Comparison of ENCODE assay signal across 16 cellular contexts in the genomic region with DNA sequence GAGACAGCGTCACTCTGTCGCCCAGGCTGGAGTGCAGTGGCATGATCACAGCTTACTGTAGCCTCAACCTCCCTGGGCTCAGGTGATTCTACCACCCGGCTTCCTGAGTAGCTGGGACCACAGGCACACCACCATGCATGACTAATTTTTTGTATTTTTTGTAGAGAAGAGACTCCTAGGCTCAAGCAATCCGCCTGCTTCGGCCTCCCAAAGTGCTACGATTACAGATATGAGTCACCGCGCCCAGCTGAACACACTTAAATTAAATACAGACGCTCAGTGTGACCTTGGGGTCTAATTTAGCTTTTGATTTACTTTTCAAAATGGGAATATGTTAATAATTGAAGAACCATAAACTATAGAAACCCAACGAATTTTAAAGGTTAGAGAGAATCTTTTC.
DNase-seq lines count a peak whose midpoint lies in the region; FAIRE-seq and TF ChIP-seq lines count a peak whose summit lies in the region.
"Had no signal": no experiment of that assay in that cellular context is flagged by ENCODE, and none has a peak within 500 bp of the region (broad histone marks: within the 10 kb centered on the region; RNA-seq: fewer than 3 reads in every experiment).

No MANE protein-coding gene starts in this region.

- in situ Hi-C loops in astrocyte of the spinal cord (cut with HindIII; ENCODE audit: low sequenced_read_pairs) = no loop called here

- no peak for TF ChIP-seq POLR2A in H54 (IDR thresholded peaks at IDR 0.05; ENCODE audit: low read depth, low read length)

- TF ChIP-seq CTCF in HFF-Myc (IDR thresholded peaks at IDR 0.05; ENCODE audit: low read depth, low read length, missing control alignments) (no peak), astrocyte of the spinal cord (IDR thresholded peaks at IDR 0.05; ENCODE audit: low read depth, low read length) (no peak)

- DNase-seq in HFF-Myc (ENCODE audit: extremely low read depth, low read depth) (peak; percentile 52), astrocyte of the spinal cord (ENCODE audit: low read depth, low spot score) (peak; percentile 74), iris pigment epithelial cell (ENCODE audit: low read depth) (peak; percentile 87), T1000 (lab: John Stamatoyannopoulos, UW) (no peak), H54 (ENCODE audit: insufficient read length, low spot score) (no peak)
- DNase-seq in activated naive CD4-positive, alpha-beta T cell treated with Interleukin-2 at 50 U/mL for 16 hours = no peak
- DNase-seq in activated T-cell treated with anti-CD3 and anti-CD28 coated beads, Interleukin-2, amount 50 U/mL, for 48 hours = no peak
- DNase-seq: activated CD4-positive, CD25-positive, alpha-beta regulatory T cell treated with anti-CD3 and anti-CD28 coated beads, Interleukin-2, amount 50 U/mL, for 72 hours; activated gamma-delta T cell; CD4-positive, CD25-positive, alpha-beta regulatory T cell; colonic mucosa; NCI-H1417 treated with DMSO at 0.1 percent for 48 hours; NCI-H526 treated with DMSO at 0.1 percent for 48 hours; stimulated activated CD4-positive, alpha-beta T cell treated with anti-CD3 and anti-CD28 coated beads, Interleukin-4, amount 100 ng/mL, for 1 hour; substantia nigra had no signal

- FAIRE-seq in H54 (lab: Jason Lieb, UNC) = no peak
- FAIRE-seq: HepG2 had no signal

- H3K4me3 ChIP-seq in HFF-Myc (replicated peaks; ENCODE audit: low read depth, low read length) = no peak overlapping the region
- H3K4me3 ChIP-seq in astrocyte of the spinal cord (ENCODE audit: low read depth, low read length) = no peak overlapping the region
- H3K4me3 ChIP-seq: colonic mucosa had no signal

Comparison
In these comparisons a context has a peak if more than half of its experiments do, and no peak if none do; other contexts are left out.
1. DNase-seq: peak in HFF-Myc (single experiment), astrocyte of the spinal cord (single experiment) and iris pigment epithelial cell (single experiment); none in T1000 (single experiment), activated naive CD4-positive, alpha-beta T cell treated with Interleukin-2 at 50 U/mL for 16 hours (single experiment), H54 (single experiment) and activated T-cell treated with anti-CD3 and anti-CD28 coated beads, Interleukin-2, amount 50 U/mL, for 48 hours (0 of 2).